Comparison of ENCODE assay signal across 27 cellular contexts in genomic region chr6:144547409-144547808, GRCh38.
"Had no signal": no experiment of that assay in that cellular context is flagged by ENCODE, and none has a peak within 500 bp of the region (broad histone marks: within the 10 kb centered on the region; RNA-seq: fewer than 3 reads in every experiment).

No MANE protein-coding gene starts in this region.

- DNase-seq: activated CD4-positive, alpha-beta T cell treated with anti-CD3 and anti-CD28 coated beads, Interleukin-2, amount 10 ng/mL, durations not matched to agents 7 days and 5 days; activated CD4-positive, CD25-positive, alpha-beta regulatory T cell treated with anti-CD3 and anti-CD28 coated beads, Interleukin-2, amount 50 U/mL, for 72 hours; activated CD8-positive, alpha-beta T cell treated with anti-CD3 and anti-CD28 coated beads for 36 hours; activated gamma-delta T cell treated with Interleukin-2 at 50 U/mL for 16 hours; activated naive CD4-positive, alpha-beta T cell treated with anti-CD3 and anti-CD28 coated beads, Interleukin-2, amount 50 U/mL, for 16 hours; activated T-cell treated with anti-CD3 and anti-CD28 coated beads, Interleukin-2, amount 50 U/mL, for 4 hours; amniotic stem cell; brain microvascular endothelial cell; cortex of kidney; left colon; mammary epithelial cell; midbrain; naive thymus-derived CD8-positive, alpha-beta T cell; posterior cingulate gyrus; right cardiac atrium; stimulated activated CD4-positive, alpha-beta T cell treated with anti-CD3 and anti-CD28 coated beads, Interleukin-4, amount 100 ng/mL, for 1 hour; T-helper 17 cell; T1000; trophoblast cell; uterus had no signal

- H3K79me2 ChIP-seq: hepatocyte had no signal

- H3K36me3 ChIP-seq: uterus had no signal

- H2AFZ ChIP-seq: hepatocyte had no signal

- H3K4me3 ChIP-seq: gastroesophageal sphincter, hepatocyte, thoracic aorta, uterus had no signal

- H3K9me3 ChIP-seq: gastroesophageal sphincter, thoracic aorta, uterus had no signal

- H3K27me3 ChIP-seq: brain microvascular endothelial cell, gastroesophageal sphincter, hepatocyte, uterus had no signal

- H3K27ac ChIP-seq: brain microvascular endothelial cell, gastroesophageal sphincter, hepatocyte, thoracic aorta, uterus had no signal

- H3K4me1 ChIP-seq: gastroesophageal sphincter, uterus had no signal

- H3K4me2 ChIP-seq: hepatocyte had no signal

- ATAC-seq: activated CD8-positive, alpha-beta T cell treated with anti-CD3 and anti-CD28 coated beads for 36 hours; activated T-cell treated with anti-CD3 and anti-CD28 coated beads, Interleukin-2, amount 50 U/mL, for 4 hours; activated T-helper 17 cell treated with anti-CD3 and anti-CD28 coated beads, Interleukin-2, amount 50 U/mL, for 72 hours; esophagus mucosa; gastroesophageal sphincter; left colon; naive thymus-derived CD8-positive, alpha-beta T cell; right cardiac atrium; T-helper 17 cell had no signal

- FAIRE-seq: astrocyte, keratinocyte had no signal
